12 cellular contexts compared by ENCODE assay signal in the genomic region with DNA sequence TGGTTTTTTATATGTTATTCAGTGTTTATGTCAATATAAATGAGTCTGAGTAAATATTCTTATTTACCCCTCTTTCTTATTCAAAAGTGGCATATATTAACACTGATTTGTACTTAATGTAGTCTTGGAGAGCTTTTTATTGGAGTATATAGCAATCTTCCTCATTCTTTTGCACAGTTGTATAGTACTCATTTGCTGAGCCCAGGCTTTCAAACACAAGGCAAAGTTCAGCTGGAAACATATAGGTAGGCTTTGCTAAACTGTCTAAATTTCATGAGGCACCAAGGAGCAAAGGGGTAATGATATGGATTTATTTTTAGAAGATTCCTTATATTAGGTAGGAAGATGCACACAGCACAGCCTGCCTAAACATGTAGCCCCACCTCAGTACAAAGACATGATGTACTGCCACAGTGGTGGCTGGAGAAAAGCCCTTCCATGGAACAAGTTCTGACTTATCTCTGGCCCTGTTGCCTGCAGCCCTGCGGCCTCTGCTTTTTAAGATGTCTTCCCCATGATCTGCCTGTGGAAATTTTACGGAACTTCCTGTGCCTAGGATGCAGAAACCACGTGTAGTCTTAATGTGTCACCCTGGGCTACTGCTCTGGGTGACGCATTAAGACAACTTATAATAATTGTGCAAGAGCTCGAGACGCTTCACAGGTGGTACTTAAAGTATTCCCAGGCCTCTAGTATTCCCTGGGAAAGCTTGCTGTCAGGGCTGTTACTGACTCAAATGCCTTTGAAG. TPM values are rescaled to one million over a fixed set of nuclear protein-coding genes. Genes with fewer than 3 reads are reported as not detected.
DNase-seq lines count a peak whose midpoint lies in the region; ATAC-seq and TF ChIP-seq lines count a peak whose summit lies in the region.
"Had no signal": no experiment of that assay in that cellular context is flagged by ENCODE, and none has a peak within 500 bp of the region (broad histone marks: within the 10 kb centered on the region; RNA-seq: fewer than 3 reads in every experiment).

No MANE protein-coding gene starts in this region.

- no peak for TF ChIP-seq POLR2A in prostate gland (IDR thresholded peaks at IDR 0.05)

- H3K27me3 ChIP-seq in prostate gland (replicated peaks; ENCODE audit: insufficient read depth) (no peaks in the 10 kb centered on the region), WERI-Rb-1 (ENCODE audit: insufficient read depth, low read depth, severe bottlenecking) (no peaks in the 10 kb centered on the region)
- H3K27me3 ChIP-seq: tibial artery had no signal

- H4K20me1 ChIP-seq in OCI-LY7 (ENCODE audit: insufficient read depth, low read length), result no peaks in the 10 kb centered on the region

- peaks cover 15% of the 10 kb centered on the region for H3K36me3 Mint-ChIP-seq in effector memory CD8-positive, alpha-beta T cell (ENCODE audit: insufficient read depth)

- peaks cover 83 to 86% of the 10 kb centered on the region in 2 donors for H3K4me1 Mint-ChIP-seq in effector memory CD8-positive, alpha-beta T cell (ENCODE audit: low read depth in 2 of 2)

- POLR2A ChIA-PET in OCI-LY7 (lab: Charles Lee), result interaction anchor here (0.6 to 5.5 kb wide), 14 partner anchors 7 to 60 kb away, joined by 3 to 121 read pairs (median 4); partner anchors contain the start of genes BBIP1, PDCD4 and SHOC2

- peak overlapping the region; percentile 59 to 99 for H3K27ac Mint-ChIP-seq in effector memory CD8-positive, alpha-beta T cell

- intact Hi-C loops in OCI-LY7 (cut with micrococcal nuclease; ENCODE audit: unreplicated experiment), result loop anchor here (5.0 kb wide), 1 partner anchor 505 kb away; no protein-coding TSS in a partner anchor
- intact Hi-C loops in prostate gland (cut with DNase I), result no loop called here

- H3K9me2 ChIP-seq in OCI-LY7 (ENCODE audit: insufficient read depth, low read length), result no peaks in the 10 kb centered on the region

- peak overlapping the region; percentile 51; the same call in 1 of the 2 replicates for H3K4me3 ChIP-seq in GM12865 (ENCODE audit: low read depth, low read length)
- no peak overlapping the region for H3K4me3 ChIP-seq in OCI-LY7 (ENCODE audit: low read depth, low read length, poor library complexity, severe bottlenecking)
- H3K4me3 ChIP-seq in prostate gland, result no peak overlapping the region
- no peak overlapping the region for H3K4me3 ChIP-seq in WERI-Rb-1 (ENCODE audit: low read depth, low read length)
- H3K4me3 ChIP-seq: tibial artery had no signal

- no peaks in the 10 kb centered on the region for H3K9me3 Mint-ChIP-seq in effector memory CD8-positive, alpha-beta T cell
- H3K9me3 Mint-ChIP-seq: neural crest cell had no signal

- ATAC-seq in effector memory CD8-positive, alpha-beta T cell (replicated peaks), result no peak
- ATAC-seq in HG02763 (IDR thresholded peaks at IDR 0.05; ENCODE audit: unreplicated experiment) (no peak), GM18517 (IDR thresholded peaks at IDR 0.05; ENCODE audit: unreplicated experiment) (no peak)

- H3K9me3 ChIP-seq in OCI-LY7 (ENCODE audit: low read length) (no peaks in the 10 kb centered on the region), prostate gland (no peaks in the 10 kb centered on the region), WERI-Rb-1 (ENCODE audit: severe bottlenecking) (no peaks in the 10 kb centered on the region)
- H3K9me3 ChIP-seq: tibial artery had no signal

- CTCF ChIA-PET in OCI-LY7 (lab: Charles Lee; ENCODE audit: unreplicated experiment), result interaction anchor here (1.0 to 5.3 kb wide), 2 partner anchors 18 to 20 kb away, joined by 3 to 39 read pairs; no protein-coding TSS in a partner anchor

- peak overlapping the region; percentile 4; the same call in 1 of the 2 replicates for H2AFZ ChIP-seq in OCI-LY7 (ENCODE audit: low read length)

- H3K36me3 ChIP-seq in OCI-LY7 (ENCODE audit: insufficient read depth, low read length) (no peaks in the 10 kb centered on the region), prostate gland (no peaks in the 10 kb centered on the region), WERI-Rb-1 (no peaks in the 10 kb centered on the region)
- H3K36me3 ChIP-seq: tibial artery had no signal

- H3K79me2 ChIP-seq in OCI-LY7 (ENCODE audit: insufficient read depth, low read depth, low read length), result no peaks in the 10 kb centered on the region

- H3K4me2 ChIP-seq in OCI-LY7 (ENCODE audit: low read length), result peak overlapping the region; percentile 92

- H3K27me3 Mint-ChIP-seq in effector memory CD8-positive, alpha-beta T cell, result no peaks in the 10 kb centered on the region

- peak overlapping the region in 1 of 2 donors; percentile 36 for H3K4me3 Mint-ChIP-seq in effector memory CD8-positive, alpha-beta T cell
- H3K4me3 Mint-ChIP-seq: neural crest cell had no signal

- peak overlapping the region; percentile 92 for H3K27ac ChIP-seq in OCI-LY7 (ENCODE audit: low read depth, low read length, poor library complexity, severe bottlenecking)
- H3K27ac ChIP-seq in prostate gland, result no peak overlapping the region
- no peak overlapping the region for H3K27ac ChIP-seq in WERI-Rb-1
- H3K27ac ChIP-seq: tibial artery had no signal

- H3K4me1 ChIP-seq in OCI-LY7 (ENCODE audit: insufficient read depth, low read length, poor library complexity, severe bottlenecking) (peaks cover 100% of the 10 kb centered on the region), prostate gland (replicated peaks) (peaks cover 11% of the 10 kb centered on the region)

- 48% methylated on average over 6 of the region's 6 CpGs for WGBS in prostate gland

- TF ChIP-seq CTCF in GM12865 (IDR thresholded peaks at IDR 0.05; ENCODE audit: insufficient read depth, low read depth, low read length, missing control alignments) (no peak), OCI-LY7 (conservative IDR thresholded peaks at IDR 0.05; ENCODE audit: low read length) (no peak), prostate gland (IDR thresholded peaks at IDR 0.05) (no peak), WERI-Rb-1 (IDR thresholded peaks at IDR 0.05; ENCODE audit: low read depth, low read length) (no peak)

- no TSS peak for BruUV-seq in OCI-LY7 (replicated peaks; lab: Mats Ljungman, UMichigan)

- no peak for DNase-seq in GM12865 (ENCODE audit: low read depth)
- DNase-seq in OCI-LY7 (ENCODE audit: low spot score), result no peak
- no peak for DNase-seq in effector memory CD8-positive, alpha-beta T cell
- DNase-seq in prostate gland (ENCODE audit: low spot score), result peak; percentile 59
- no peak for DNase-seq in NCI-H2081 (lab: John Stamatoyannopoulos, UW)
- DNase-seq in WERI-Rb-1, result no peak
- DNase-seq: NCI-H510A treated with DMSO at 0.1 percent for 48 hours; stimulated activated CD4-positive, alpha-beta T cell treated with anti-CD3 and anti-CD28 coated beads, Interleukin-4, amount 100 ng/mL, for 4 hours; tibial artery had no signal

RNA-seq across cellular contexts. Expression of gene PDCD4, which starts 9.6 kb away (rescaled TPM):
- total RNA-seq in OCI-LY7 (2014; rRNA removed; shearing (Covaris generic)), result 59.0 and 70.6 TPM in 2 replicates
- total RNA-seq in OCI-LY7 (2022) (116 and 131 TPM in 2 replicates), prostate gland (100 to 1,000 TPM; 104 to 120 TPM)

RNA-seq across cellular contexts. Expression of gene BBIP1, which starts 56.9 kb away (rescaled TPM):
- 8.9 and 34.4 TPM in 2 replicates for total RNA-seq in OCI-LY7 (2014; rRNA removed; shearing (Covaris generic))
- total RNA-seq in OCI-LY7 (2022), result 32.4 and 34.8 TPM in 2 replicates
- total RNA-seq in prostate gland, result 10 to 100 TPM; 18.8 to 20.9 TPM

RNA-seq across cellular contexts. Expression of gene SHOC2, which starts 57.3 kb away (rescaled TPM):
- total RNA-seq in OCI-LY7 (2014; rRNA removed; shearing (Covaris generic)), result 46.7 and 54.1 TPM in 2 replicates
- total RNA-seq in OCI-LY7 (2022) (92.2 and 109 TPM in 2 replicates), prostate gland (10 to 100 TPM; 31.3 to 56.1 TPM)
